Comparison of ENCODE assay signal across 8 cellular contexts in genomic region chr5:138752951-138753793, GRCh38. TPM values are rescaled to one million over a fixed set of nuclear protein-coding genes. Genes with fewer than 3 reads are reported as not detected.
A peak's percentile ranks its signal among the peaks of the same experiment; 100 is the strongest.
DNase-seq lines count a peak whose midpoint lies in the region; ATAC-seq and TF ChIP-seq lines count a peak whose summit lies in the region.

TSS of gene CTNNA1 (plus strand) at chr5:138753425. CDS start at chr5:138781925, 28,500 bp downstream.

- H3K79me2 ChIP-seq in SU-DHL-6 (ENCODE audit: insufficient read depth, low read length) = no peaks in the 10 kb centered on the region
- peaks cover 36% of the 10 kb centered on the region for H3K79me2 ChIP-seq in trophoblast cell (ENCODE audit: control insufficient read depth, insufficient read depth, low read length, poor library complexity)

- H4K8ac ChIP-seq in IMR-90 (ENCODE audit: low read depth in 2 of 2, low read length in 2 of 2) (peak within 1 kb of the TSS; percentile 81 to 91), trophoblast cell (ENCODE audit: low read depth, low read length) (peak within 1 kb of the TSS; percentile 98)

- no peaks in the 10 kb centered on the region for H3K9me2 ChIP-seq in SU-DHL-6 (replicated peaks; ENCODE audit: insufficient read depth, low read length)

- 0% methylated on average over 31 of the region's 102 CpGs; no CpG with 5 or more reads in 1 of the 2 experiments for WGBS in IMR-90 (ENCODE audit: extremely low coverage in 2 of 2, insufficient read length in 1 of 2), 2 experiments
- no CpG with 5 or more reads among the region's 102 CpGs for WGBS in trophoblast cell (ENCODE audit: extremely low coverage, insufficient coverage, insufficient read length)
- WGBS in tibial nerve, 2 donors = 0 to 3% methylated on average over 34 to 51 of the region's 102 CpGs

- peak within 1 kb of the TSS; percentile 93 for H2AK5ac ChIP-seq in IMR-90 (ENCODE audit: low read depth, low read length)
- peak within 1 kb of the TSS; percentile 97 for H2AK5ac ChIP-seq in trophoblast cell (ENCODE audit: low read length)

- H2BK120ac ChIP-seq in IMR-90 (ENCODE audit: low read depth, low read length) = peak within 1 kb of the TSS; percentile 76
- H2BK120ac ChIP-seq in trophoblast cell (ENCODE audit: insufficient read depth, low read length, poor library complexity) = peak within 1 kb of the TSS; percentile 100

- H2AK9ac ChIP-seq in IMR-90 (replicated peaks; ENCODE audit: low read depth, low read length, poor library complexity) = peak within 1 kb of the TSS; percentile 99

- H4K5ac ChIP-seq in IMR-90 (ENCODE audit: low read depth, low read length) = peak within 1 kb of the TSS; percentile 57

- H3K27ac ChIP-seq in BLaER1 = peak within 1 kb of the TSS; percentile 92
- H3K27ac ChIP-seq in IMR-90 (ENCODE audit: insufficient read depth, low read length) = peak within 1 kb of the TSS; percentile 93
- H3K27ac ChIP-seq in SU-DHL-6 (ENCODE audit: low read depth, low read length) = no peak within 1 kb of the TSS
- H3K27ac ChIP-seq in trophoblast cell (ENCODE audit: low read depth, low read length) = peak within 1 kb of the TSS; percentile 99
- H3K27ac ChIP-seq in tibial nerve = peak within 1 kb of the TSS; percentile 95 to 100 (median 99)

- peak; percentile 50 for ATAC-seq in GM19395 (IDR thresholded peaks at IDR 0.05; ENCODE audit: unreplicated experiment)
- ATAC-seq in IMR-90 (ENCODE audit: low read depth) = peak; percentile 91
- peak; percentile 81 for ATAC-seq in Right ventricle myocardium superior (ENCODE audit: poor library complexity)

- peak within 1 kb of the TSS; percentile 97 for H4K12ac ChIP-seq in trophoblast cell (ENCODE audit: low read depth, low read length)

- TF ChIP-seq CTCF in IMR-90 (conservative IDR thresholded peaks at IDR 0.05; ENCODE audit: low read depth, low read length) = no peak
- no peak for TF ChIP-seq CTCF in SU-DHL-6 (IDR thresholded peaks at IDR 0.05; ENCODE audit: insufficient read depth, low read length, poor library complexity, severe bottlenecking)
- TF ChIP-seq CTCF in tibial nerve (IDR thresholded peaks at IDR 0.05) = peak in 1 of 5 experiments; percentile 29

- POLR2A ChIA-PET in IMR-90 (lab: Charles Lee; ENCODE audit: unreplicated experiment) = interaction anchor here (0.6 kb wide), 1 partner anchor 510 kb away, joined by 5 read pairs; no protein-coding TSS in a partner anchor

- peak within 1 kb of the TSS; percentile 91 for H2BK5ac ChIP-seq in IMR-90 (ENCODE audit: low read depth, low read length, poor library complexity, severe bottlenecking)
- peak within 1 kb of the TSS; percentile 100 for H2BK5ac ChIP-seq in trophoblast cell (ENCODE audit: low read depth, low read length, poor library complexity)

- H3F3A ChIP-seq in SU-DHL-6 (ENCODE audit: insufficient read depth) = no peaks in the 10 kb centered on the region

- H3K18ac ChIP-seq in IMR-90 (ENCODE audit: low read depth, low read length) (peak within 1 kb of the TSS; percentile 50), trophoblast cell (ENCODE audit: low read length) (peak within 1 kb of the TSS; percentile 99)

- peak within 1 kb of the TSS; percentile 85 for H2BK12ac ChIP-seq in trophoblast cell (ENCODE audit: low read length)

- H3K14ac ChIP-seq in IMR-90 (replicated peaks; ENCODE audit: low read depth, low read length) (peak within 1 kb of the TSS; percentile 89), trophoblast cell (ENCODE audit: low read length) (peak within 1 kb of the TSS; percentile 99)

- H3K27me3 ChIP-seq in BLaER1 (no peaks in the 10 kb centered on the region), IMR-90 (ENCODE audit: control insufficient read depth, insufficient read depth, low read length) (no peaks in the 10 kb centered on the region), SU-DHL-6 (ENCODE audit: low read length) (no peaks in the 10 kb centered on the region), adipocyte (replicated peaks; ENCODE audit: control insufficient read depth, insufficient read depth, low read length) (no peaks in the 10 kb centered on the region), trophoblast cell (ENCODE audit: insufficient read depth, low read length) (no peaks in the 10 kb centered on the region), tibial nerve (no peaks in the 10 kb centered on the region)

- peaks cover 48% of the 10 kb centered on the region for H4K20me1 ChIP-seq in BLaER1
- peaks cover 43% of the 10 kb centered on the region for H4K20me1 ChIP-seq in IMR-90 (ENCODE audit: insufficient read depth, low read length)
- H4K20me1 ChIP-seq in SU-DHL-6 (ENCODE audit: low read depth, low read length) = no peaks in the 10 kb centered on the region

- H2BK20ac ChIP-seq in IMR-90 (ENCODE audit: low read depth, low read length) = peak within 1 kb of the TSS; percentile 49

- H3K9me3 ChIP-seq in BLaER1 (no peaks in the 10 kb centered on the region), IMR-90 (ENCODE audit: control insufficient read depth, insufficient read depth, low read length) (no peaks in the 10 kb centered on the region), SU-DHL-6 (ENCODE audit: insufficient read depth, low read length) (no peaks in the 10 kb centered on the region), adipocyte (ENCODE audit: control insufficient read depth, low read length) (no peaks in the 10 kb centered on the region), trophoblast cell (ENCODE audit: insufficient read depth, low read depth, low read length) (no peaks in the 10 kb centered on the region), tibial nerve (no peaks in the 10 kb centered on the region)

- peak; percentile 20 to 81 for TF ChIP-seq EP300 in tibial nerve (IDR thresholded peaks at IDR 0.05)

- in situ Hi-C loops in IMR-90 (cut with MboI; ENCODE audit: low sequenced_read_pairs) = no loop called here

- H3K36me3 ChIP-seq in BLaER1 = peaks cover 23% of the 10 kb centered on the region; the same call in 1 of the 2 replicates
- peaks cover 13% of the 10 kb centered on the region for H3K36me3 ChIP-seq in IMR-90 (ENCODE audit: control insufficient read depth, insufficient read depth, low read length)
- H3K36me3 ChIP-seq in SU-DHL-6 (ENCODE audit: low read length) = no peaks in the 10 kb centered on the region
- peaks cover 4% of the 10 kb centered on the region for H3K36me3 ChIP-seq in adipocyte (ENCODE audit: control insufficient read depth, insufficient read depth, low read length, severe bottlenecking)
- H3K36me3 ChIP-seq in trophoblast cell (ENCODE audit: control insufficient read depth in 1 of 2, insufficient read depth in 2 of 2, low read length in 2 of 2) = peaks cover 7 to 14% of the 10 kb centered on the region in 2 experiments
- H3K36me3 ChIP-seq in tibial nerve = peaks cover 0 to 7% (median 0%) of the 10 kb centered on the region in 3 donors

- TF ChIP-seq RAD21 in IMR-90 (IDR thresholded peaks at IDR 0.05; ENCODE audit: low read length) = no peak

- dilution Hi-C loops in IMR-90 (cut with HindIII; ENCODE audit: low sequenced_read_pairs, unreplicated experiment) = no loop called here

- CTCF ChIA-PET in IMR-90 (lab: Yijun Ruan, JAX) = interaction anchor here (0.6 to 1.2 kb wide), 2 partner anchors 71 to 809 kb away, joined by 3 to 5 read pairs; no protein-coding TSS in a partner anchor

- BruUV-seq in IMR-90 (replicated peaks; lab: Mats Ljungman, UMichigan) = no TSS peak

- TF ChIP-seq POLR2A in IMR-90 (IDR thresholded peaks at IDR 0.05; ENCODE audit: low read depth, low read length) (peak; percentile 92), tibial nerve (IDR thresholded peaks at IDR 0.05) (peak; percentile 71 to 73)

- H3K4ac ChIP-seq in IMR-90 (ENCODE audit: low read depth, low read length) = peak within 1 kb of the TSS; percentile 89
- H3K4ac ChIP-seq in trophoblast cell (ENCODE audit: low read depth, low read length) = peak within 1 kb of the TSS; percentile 97

- H3K56ac ChIP-seq in IMR-90 (ENCODE audit: extremely low read depth, insufficient read depth, low read length) = peak within 1 kb of the TSS; percentile 94

- peak within 1 kb of the TSS; percentile 94 for H3K4me2 ChIP-seq in BLaER1
- peak within 1 kb of the TSS; percentile 87 for H3K4me2 ChIP-seq in IMR-90 (ENCODE audit: low read depth, low read length)
- H3K4me2 ChIP-seq in SU-DHL-6 (ENCODE audit: low read depth, low read length, poor library complexity, severe bottlenecking) = peak within 1 kb of the TSS; percentile 76
- peak within 1 kb of the TSS; percentile 99 for H3K4me2 ChIP-seq in trophoblast cell (ENCODE audit: low read length)

- H3K23ac ChIP-seq in IMR-90 (ENCODE audit: low read depth, low read length) = peak within 1 kb of the TSS; percentile 94; the same call in 1 of the 2 replicates
- H3K23ac ChIP-seq in trophoblast cell (ENCODE audit: low read length) = no peak within 1 kb of the TSS

- DNase-seq in IMR-90 (peak; percentile 49), adipocyte (ENCODE audit: low read depth) (peak; percentile 88), Right ventricle myocardium superior (peak; percentile 84), trophoblast cell (peak; percentile 80 to 90), tibial nerve (ENCODE audit: low spot score in 2 of 2) (peak; percentile 57 to 66)

- H3K9ac ChIP-seq in BLaER1 (peak within 1 kb of the TSS; percentile 97), IMR-90 (ENCODE audit: low read depth, low read length) (peak within 1 kb of the TSS; percentile 92), SU-DHL-6 (ENCODE audit: low read length) (peak within 1 kb of the TSS; percentile 66), adipocyte (ENCODE audit: low read length) (peak within 1 kb of the TSS; percentile 96), trophoblast cell (ENCODE audit: low read length) (peak within 1 kb of the TSS; percentile 95)

- peak within 1 kb of the TSS; percentile 61; the same call in 1 of the 3 replicates for H2BK15ac ChIP-seq in IMR-90 (ENCODE audit: low read depth, low read length)

- H3K9me1 ChIP-seq in IMR-90 (ENCODE audit: insufficient read depth, low read length) = peaks cover 17% of the 10 kb centered on the region

- H3K79me1 ChIP-seq in IMR-90 (ENCODE audit: low read depth in 1 of 2, low read length in 2 of 2) (peaks cover 0 to 36% of the 10 kb centered on the region in 2 experiments; a peak in 3 of 4 replicates), trophoblast cell (ENCODE audit: low read length) (peaks cover 16% of the 10 kb centered on the region)

- intact Hi-C loops in IMR-90 (cut with micrococcal nuclease) = loop anchor here (5.0 kb wide), 2 partner anchors 91 to 509 kb away; no protein-coding TSS in a partner anchor
- intact Hi-C loops in Right ventricle myocardium superior (cut with DNase I) = no loop called here

- H2AFZ ChIP-seq in IMR-90 (replicated peaks; ENCODE audit: low read length, poor library complexity) = peak within 1 kb of the TSS; percentile 96
- peak within 1 kb of the TSS; percentile 97 for H2AFZ ChIP-seq in SU-DHL-6 (ENCODE audit: low read depth, low read length, severe bottlenecking)
- H2AFZ ChIP-seq in trophoblast cell (ENCODE audit: insufficient read depth, low read length, poor library complexity) = peak within 1 kb of the TSS; percentile 89

- H3K4me3 ChIP-seq in BLaER1 = peak within 1 kb of the TSS; percentile 98
- peak within 1 kb of the TSS; percentile 95 for H3K4me3 ChIP-seq in IMR-90 (ENCODE audit: insufficient read depth, low read depth, low read length)
- peak within 1 kb of the TSS; percentile 74 for H3K4me3 ChIP-seq in SU-DHL-6 (ENCODE audit: insufficient read depth, low read length, poor library complexity, severe bottlenecking)
- H3K4me3 ChIP-seq in adipocyte (ENCODE audit: low read length) = peak within 1 kb of the TSS; percentile 98
- peak within 1 kb of the TSS; percentile 93 for H3K4me3 ChIP-seq in trophoblast cell (ENCODE audit: low read depth, low read length)
- H3K4me3 ChIP-seq in tibial nerve = peak within 1 kb of the TSS; percentile 77 to 99 (median 92)

- peak within 1 kb of the TSS; percentile 95 for H4K91ac ChIP-seq in IMR-90 (ENCODE audit: insufficient read depth, low read depth, low read length)
- H4K91ac ChIP-seq in trophoblast cell (ENCODE audit: low read depth, low read length) = peak within 1 kb of the TSS; percentile 99

- H3K4me1 ChIP-seq in BLaER1 (peaks cover 49% of the 10 kb centered on the region), IMR-90 (ENCODE audit: control insufficient read depth, insufficient read depth, low read length) (peaks cover 8% of the 10 kb centered on the region), adipocyte (ENCODE audit: control insufficient read depth, insufficient read depth, low read length) (peaks cover 37% of the 10 kb centered on the region), trophoblast cell (ENCODE audit: control insufficient read depth in 1 of 2, insufficient read depth in 2 of 2, low read length in 2 of 2) (peaks cover 12 to 19% of the 10 kb centered on the region in 2 experiments), tibial nerve (peaks cover 0 to 49% (median 18%) of the 10 kb centered on the region in 4 donors)

RNA-seq across cellular contexts. Expression of gene CTNNA1, which starts in this region (rescaled TPM):
- total RNA-seq in IMR-90 (2012; rRNA removed) (395 and 471 TPM in 2 replicates), Right ventricle myocardium superior (297 TPM), tibial nerve (100 to 1,000 TPM; 292 to 447 (median 321) TPM)
- 192 and 220 TPM in 2 replicates for polyA plus RNA-seq in IMR-90 (2012; rRNA removed)
- 116 and 120 TPM in 2 replicates for polyA plus RNA-seq in IMR-90 (2012; cell fraction: cytosol; rRNA removed)
- polyA plus RNA-seq in IMR-90 (2012; cell fraction: nucleus; rRNA removed; ENCODE audit: low replicate concordance) = 108 and 158 TPM in 2 replicates
- polyA plus RNA-seq in trophoblast cell (2013) = 203 and 211 TPM in 2 replicates
